ENCODE assay signal across 17 cellular contexts in genomic region chr15:81280086-81280485, GRCh38.
"Had no signal": no experiment of that assay in that cellular context is flagged by ENCODE, and none has a peak within 500 bp of the region (broad histone marks: within the 10 kb centered on the region; RNA-seq: fewer than 3 reads in every experiment).

No MANE protein-coding gene starts in this region.

- H3K4me3 Mint-ChIP-seq: activated naive CD8-positive, alpha-beta T cell; activated T-cell treated with anti-CD3 and anti-CD28 coated beads, Interleukin-2, amount 50 U/mL, for 4 hours; neural progenitor cell; WTC11 had no signal

- H3K27me3 Mint-ChIP-seq: activated naive CD8-positive, alpha-beta T cell had no signal

- H3K36me3 Mint-ChIP-seq: neural progenitor cell had no signal

- H3K27ac Mint-ChIP-seq: activated naive CD8-positive, alpha-beta T cell; neural progenitor cell; WTC11 had no signal

- DNase-seq: activated CD8-positive, alpha-beta memory T cell treated with anti-CD3 and anti-CD28 coated beads, Interleukin-2, amount 50 U/mL, for 4 hours; activated gamma-delta T cell treated with Interleukin-2 at 50 U/mL for 16 hours; activated T-cell treated with anti-CD3 and anti-CD28 coated beads, Interleukin-2, amount 50 U/mL, for 4 hours; adrenal gland; dermis blood vessel endothelial cell; effector memory CD4-positive, alpha-beta T cell; glutamatergic neuron; hippocampal formation; left ventricle myocardium inferior; mammary epithelial cell; stimulated activated CD4-positive, alpha-beta T cell treated with anti-CD3 and anti-CD28 coated beads, Interleukin-1b, Interleukin-23, amount 100 ng/mL, for 48 hours; stomach; T-helper 9 cell; uterus had no signal

- ATAC-seq: activated T-cell treated with anti-CD3 and anti-CD28 coated beads, Interleukin-2, amount 50 U/mL, for 4 hours; WTC11 had no signal
